ENCODE assay signal across 13 cellular contexts in the genomic region with DNA sequence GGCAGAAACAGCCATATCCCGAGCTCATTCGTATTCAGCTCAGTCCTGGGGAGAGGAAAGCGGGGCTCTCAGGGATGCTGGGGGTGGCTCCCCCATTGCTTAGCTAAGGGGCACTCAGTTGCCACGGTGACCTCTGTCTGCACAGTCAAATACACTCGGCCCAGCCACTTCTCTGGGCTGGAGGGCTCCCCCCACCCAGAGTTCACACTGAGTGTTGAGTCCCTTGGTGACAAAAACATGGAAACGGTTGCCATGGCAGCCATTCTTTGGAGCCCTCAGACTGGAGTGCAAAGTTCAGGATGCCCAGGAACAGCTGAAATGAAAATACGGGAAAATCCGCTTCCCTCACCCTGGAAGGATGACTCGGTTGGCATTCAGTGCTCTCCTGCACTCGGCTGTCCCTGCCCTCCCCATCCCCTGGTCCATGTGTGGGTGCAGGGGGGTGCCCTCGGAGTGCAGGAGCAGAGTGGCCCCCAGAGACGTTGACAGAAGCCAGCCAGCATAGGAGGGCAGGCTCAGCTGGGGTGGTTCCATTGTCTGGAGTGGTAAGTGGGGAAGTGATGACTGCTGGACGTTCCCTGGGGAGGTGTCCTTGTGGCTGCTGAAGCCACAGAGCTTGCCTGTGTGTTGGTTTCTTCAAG.
A peak's percentile ranks its signal among the peaks of the same experiment; 100 is the strongest.
DNase-seq lines count a peak whose midpoint lies in the region; ATAC-seq and TF ChIP-seq lines count a peak whose summit lies in the region.
"Had no signal": no experiment of that assay in that cellular context is flagged by ENCODE, and none has a peak within 500 bp of the region (broad histone marks: within the 10 kb centered on the region; RNA-seq: fewer than 3 reads in every experiment).

No MANE protein-coding gene starts in this region.

- no peak overlapping the region for H3K27ac ChIP-seq in osteoblast (ENCODE audit: low read depth, low read length)
- no peak overlapping the region for H3K27ac ChIP-seq in PC-9
- H3K27ac ChIP-seq: C4-2B, SK-N-MC, suprapubic skin had no signal

- BruUV-seq in PC-9 (replicated peaks; lab: Mats Ljungman, UMichigan) = no TSS peak

- TF ChIP-seq CTCF in endothelial cell (IDR thresholded peaks at IDR 0.05; ENCODE audit: unreplicated experiment) (no peak), osteoblast (IDR thresholded peaks at IDR 0.05; ENCODE audit: extremely low read depth, low read depth, low read length) (no peak), PC-9 (conservative IDR thresholded peaks at IDR 0.05) (no peak)

- H3K9me3 ChIP-seq in osteoblast (ENCODE audit: low read depth, low read length) = no peaks in the 10 kb centered on the region
- H3K9me3 ChIP-seq in PC-9 (ENCODE audit: insufficient read depth, low read depth) = no peaks in the 10 kb centered on the region
- H3K9me3 ChIP-seq: suprapubic skin had no signal

- DNase-seq in COLO668 (lab: John Stamatoyannopoulos, UW; ENCODE audit: unreplicated experiment) = peak; percentile 35
- DNase-seq in NCI-H146 treated with DMSO at 0.1 percent for 48 hours (lab: John Stamatoyannopoulos, UW; ENCODE audit: unreplicated experiment) = peak; percentile 8
- DNase-seq in endothelial cell (ENCODE audit: low spot score) = peak; percentile 31
- peak; percentile 73 for DNase-seq in osteoblast (ENCODE audit: insufficient read length, low spot score, missing footprints)
- no peak for DNase-seq in NCI-H2171 (lab: John Stamatoyannopoulos, UW)
- no peak for DNase-seq in PC-9
- no peak for DNase-seq in NCI-H2029 treated with DMSO at 0.1 percent for 48 hours (lab: John Stamatoyannopoulos, UW)
- DNase-seq: activated naive CD4-positive, alpha-beta T cell treated with Interleukin-2 at 50 U/mL for 16 hours; midbrain had no signal

- no peaks in the 10 kb centered on the region for H3F3A ChIP-seq in PC-9 (ENCODE audit: insufficient read depth, low read depth)

- peaks cover 16% of the 10 kb centered on the region for H3K27me3 Mint-ChIP-seq in endothelial cell (ENCODE audit: unreplicated experiment)

- no peak for ATAC-seq in HG03095 (IDR thresholded peaks at IDR 0.05; ENCODE audit: unreplicated experiment)

- peaks cover 14% of the 10 kb centered on the region for H3K4me1 ChIP-seq in osteoblast (ENCODE audit: insufficient read depth, low read length)
- H3K4me1 ChIP-seq in PC-9 (replicated peaks; ENCODE audit: insufficient read depth) = no peaks in the 10 kb centered on the region

- H3K79me2 ChIP-seq in osteoblast (ENCODE audit: insufficient read depth, low read length) = no peaks in the 10 kb centered on the region
- H3K79me2 ChIP-seq in PC-9 (ENCODE audit: low read depth) = no peaks in the 10 kb centered on the region

- H3K36me3 ChIP-seq in osteoblast (ENCODE audit: insufficient read depth, low read length) (no peaks in the 10 kb centered on the region), PC-9 (ENCODE audit: low read depth) (no peaks in the 10 kb centered on the region)
- H3K36me3 ChIP-seq: suprapubic skin had no signal

- peaks cover 10% of the 10 kb centered on the region for H3K4me1 Mint-ChIP-seq in endothelial cell (ENCODE audit: unreplicated experiment)

- no peaks in the 10 kb centered on the region for H3K9me3 Mint-ChIP-seq in endothelial cell (ENCODE audit: unreplicated experiment)

- H3K4me3 Mint-ChIP-seq in endothelial cell (ENCODE audit: unreplicated experiment) = no peak overlapping the region

- CTCF ChIA-PET in PC-9 (lab: Charles Lee) = no interaction called here

- no peaks in the 10 kb centered on the region for H3K36me3 Mint-ChIP-seq in endothelial cell (ENCODE audit: low read depth, unreplicated experiment)

- no peak overlapping the region for H3K4me2 ChIP-seq in osteoblast (ENCODE audit: insufficient read depth, low read length)
- no peak overlapping the region for H3K4me2 ChIP-seq in PC-9

- peak overlapping the region; percentile 42 for H3K27ac Mint-ChIP-seq in endothelial cell (ENCODE audit: unreplicated experiment)

- H2AFZ ChIP-seq in osteoblast (ENCODE audit: low read length) (no peak overlapping the region), PC-9 (no peak overlapping the region)

- POLR2A ChIA-PET in PC-9 (lab: Charles Lee; ENCODE audit: unreplicated experiment) = no interaction called here

- H3K4me3 ChIP-seq in osteoblast (ENCODE audit: insufficient read depth, low read length) (no peak overlapping the region), PC-9 (no peak overlapping the region)
- H3K4me3 ChIP-seq: SK-N-MC, suprapubic skin had no signal

- H4K20me1 ChIP-seq in osteoblast (ENCODE audit: insufficient read depth, low read length) (no peaks in the 10 kb centered on the region), PC-9 (ENCODE audit: insufficient read depth) (no peaks in the 10 kb centered on the region)

- H3K27me3 ChIP-seq in osteoblast (ENCODE audit: insufficient read depth, low read length) (peaks cover 2% of the 10 kb centered on the region), PC-9 (ENCODE audit: insufficient read depth, low read depth) (no peaks in the 10 kb centered on the region)
- H3K27me3 ChIP-seq: suprapubic skin had no signal

- H3K9me2 ChIP-seq in PC-9 (ENCODE audit: insufficient read depth) = no peaks in the 10 kb centered on the region

- intact Hi-C loops in PC-9 (cut with micrococcal nuclease; ENCODE audit: unreplicated experiment) = no loop called here

Comparison
In these comparisons a context has a peak if more than half of its experiments do, and no peak if none do; other contexts are left out.
1. DNase-seq: peak in COLO668 (single experiment), NCI-H146 treated with DMSO at 0.1 percent for 48 hours (single experiment), endothelial cell (single experiment) and osteoblast (single experiment); none in NCI-H2171 (single experiment), PC-9 (0 of 2) and NCI-H2029 treated with DMSO at 0.1 percent for 48 hours (single experiment).